1 cellular context compared by ENCODE assay signal in genomic region chr12:4649358-4649661, GRCh38.
TF ChIP-seq lines count a peak whose summit lies in the region.

No MANE protein-coding gene starts in this region.

TF ChIP-seq in liver, 16 proteins besides CTCF, POLR2A, EP300 and RAD21 (continued from another document):
- TF ChIP-seq REST (IDR thresholded peaks at IDR 0.05) (no peak), YY1 (IDR thresholded peaks at IDR 0.05) (no peak), HNF4A (conservative IDR thresholded peaks at IDR 0.05) (no peak)
